In the genomic region with DNA sequence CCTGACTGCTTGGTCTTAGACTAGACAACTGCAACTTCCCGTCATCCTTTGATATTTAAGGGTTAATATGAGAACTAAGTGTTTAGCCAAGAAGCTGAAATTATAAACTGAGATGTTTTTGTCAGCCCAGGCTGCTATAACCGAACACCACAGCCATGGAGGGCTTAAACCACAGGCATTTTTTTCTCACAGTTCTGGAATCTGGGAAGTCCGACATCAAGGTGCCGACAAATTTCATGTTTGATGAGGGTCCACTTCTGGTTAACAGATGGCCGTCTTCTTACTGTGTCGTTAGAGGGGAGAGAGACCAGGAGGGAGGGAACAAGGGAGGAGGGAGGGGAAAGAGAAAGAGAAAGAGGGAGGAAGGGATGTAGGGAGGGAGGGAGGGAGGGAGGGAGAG, we compare ENCODE assay signal across 1 cellular context.
TF ChIP-seq lines count a peak whose summit lies in the region.

No MANE protein-coding gene starts in this region.

TF ChIP-seq in SK-N-SH, 30 proteins besides CTCF, POLR2A, EP300 and RAD21 (continued from another document):
- TF ChIP-seq, protein P1, sequence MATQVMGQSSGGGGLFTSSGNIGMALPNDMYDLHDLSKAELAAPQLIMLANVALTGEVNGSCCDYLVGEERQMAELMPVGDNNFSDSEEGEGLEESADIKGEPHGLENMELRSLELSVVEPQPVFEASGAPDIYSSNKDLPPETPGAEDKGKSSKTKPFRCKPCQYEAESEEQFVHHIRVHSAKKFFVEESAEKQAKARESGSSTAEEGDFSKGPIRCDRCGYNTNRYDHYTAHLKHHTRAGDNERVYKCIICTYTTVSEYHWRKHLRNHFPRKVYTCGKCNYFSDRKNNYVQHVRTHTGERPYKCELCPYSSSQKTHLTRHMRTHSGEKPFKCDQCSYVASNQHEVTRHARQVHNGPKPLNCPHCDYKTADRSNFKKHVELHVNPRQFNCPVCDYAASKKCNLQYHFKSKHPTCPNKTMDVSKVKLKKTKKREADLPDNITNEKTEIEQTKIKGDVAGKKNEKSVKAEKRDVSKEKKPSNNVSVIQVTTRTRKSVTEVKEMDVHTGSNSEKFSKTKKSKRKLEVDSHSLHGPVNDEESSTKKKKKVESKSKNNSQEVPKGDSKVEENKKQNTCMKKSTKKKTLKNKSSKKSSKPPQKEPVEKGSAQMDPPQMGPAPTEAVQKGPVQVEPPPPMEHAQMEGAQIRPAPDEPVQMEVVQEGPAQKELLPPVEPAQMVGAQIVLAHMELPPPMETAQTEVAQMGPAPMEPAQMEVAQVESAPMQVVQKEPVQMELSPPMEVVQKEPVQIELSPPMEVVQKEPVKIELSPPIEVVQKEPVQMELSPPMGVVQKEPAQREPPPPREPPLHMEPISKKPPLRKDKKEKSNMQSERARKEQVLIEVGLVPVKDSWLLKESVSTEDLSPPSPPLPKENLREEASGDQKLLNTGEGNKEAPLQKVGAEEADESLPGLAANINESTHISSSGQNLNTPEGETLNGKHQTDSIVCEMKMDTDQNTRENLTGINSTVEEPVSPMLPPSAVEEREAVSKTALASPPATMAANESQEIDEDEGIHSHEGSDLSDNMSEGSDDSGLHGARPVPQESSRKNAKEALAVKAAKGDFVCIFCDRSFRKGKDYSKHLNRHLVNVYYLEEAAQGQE (IDR thresholded peaks at IDR 0.05; ENCODE audit: low read depth, low read length): no peak
- no peak for TF ChIP-seq RFX5 (IDR thresholded peaks at IDR 0.05; ENCODE audit: low read length)
- no peak for TF ChIP-seq NRF1 (IDR thresholded peaks at IDR 0.05; ENCODE audit: low read depth, low read length)
- TF ChIP-seq SIN3A (IDR thresholded peaks at IDR 0.05; ENCODE audit: borderline replicate concordance, low read depth, low read length): no peak
- TF ChIP-seq FOSL2 (IDR thresholded peaks at IDR 0.05; ENCODE audit: borderline replicate concordance, low read depth): no peak
- no peak for TF ChIP-seq TAF1 (IDR thresholded peaks at IDR 0.05; ENCODE audit: borderline replicate concordance, low read depth, low read length)
- TF ChIP-seq RXRA (IDR thresholded peaks at IDR 0.05; ENCODE audit: borderline replicate concordance, low read depth): no peak
- TF ChIP-seq USF1 (IDR thresholded peaks at IDR 0.05; ENCODE audit: borderline replicate concordance, low read depth): no peak
- TF ChIP-seq, protein P2, sequence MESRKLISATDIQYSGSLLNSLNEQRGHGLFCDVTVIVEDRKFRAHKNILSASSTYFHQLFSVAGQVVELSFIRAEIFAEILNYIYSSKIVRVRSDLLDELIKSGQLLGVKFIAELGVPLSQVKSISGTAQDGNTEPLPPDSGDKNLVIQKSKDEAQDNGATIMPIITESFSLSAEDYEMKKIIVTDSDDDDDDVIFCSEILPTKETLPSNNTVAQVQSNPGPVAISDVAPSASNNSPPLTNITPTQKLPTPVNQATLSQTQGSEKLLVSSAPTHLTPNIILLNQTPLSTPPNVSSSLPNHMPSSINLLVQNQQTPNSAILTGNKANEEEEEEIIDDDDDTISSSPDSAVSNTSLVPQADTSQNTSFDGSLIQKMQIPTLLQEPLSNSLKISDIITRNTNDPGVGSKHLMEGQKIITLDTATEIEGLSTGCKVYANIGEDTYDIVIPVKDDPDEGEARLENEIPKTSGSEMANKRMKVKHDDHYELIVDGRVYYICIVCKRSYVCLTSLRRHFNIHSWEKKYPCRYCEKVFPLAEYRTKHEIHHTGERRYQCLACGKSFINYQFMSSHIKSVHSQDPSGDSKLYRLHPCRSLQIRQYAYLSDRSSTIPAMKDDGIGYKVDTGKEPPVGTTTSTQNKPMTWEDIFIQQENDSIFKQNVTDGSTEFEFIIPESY (IDR thresholded peaks at IDR 0.05; ENCODE audit: borderline replicate concordance, low read depth): no peak
- no peak for TF ChIP-seq TEAD4 (IDR thresholded peaks at IDR 0.05; ENCODE audit: borderline replicate concordance, insufficient read depth)
- TF ChIP-seq EZH2phosphoT487 (IDR thresholded peaks at IDR 0.05; ENCODE audit: borderline replicate concordance, low read depth): no peak
- TF ChIP-seq RCOR1 (IDR thresholded peaks at IDR 0.05; ENCODE audit: low read length): no peak
